14 cellular contexts compared by ENCODE assay signal in genomic region chr19:51630280-51630679, GRCh38. TPM values are rescaled to one million over a fixed set of nuclear protein-coding genes. Genes with fewer than 3 reads are reported as not detected.
A peak's percentile ranks its signal among the peaks of the same experiment; 100 is the strongest.
DNase-seq lines count a peak whose midpoint lies in the region; ATAC-seq, FAIRE-seq and TF ChIP-seq lines count a peak whose summit lies in the region.
"Not testable (repeated sequence)": the region's sequence is repeated elsewhere in the genome, so short reads cannot be mapped to it uniquely, and the experiment has no call there.
"Had no signal": no experiment of that assay in that cellular context is flagged by ENCODE, and none has a peak within 500 bp of the region (broad histone marks: within the 10 kb centered on the region; RNA-seq: fewer than 3 reads in every experiment).

TSS of gene SIGLEC5 (minus strand) at chr19:51630401. CDS start at chr19:51630335, 66 bp downstream.

- not testable (repeated sequence) for H3K9ac ChIP-seq in colonic mucosa (ENCODE audit: low read depth in 2 of 2, low read length in 2 of 2)

- not testable (repeated sequence) for TF ChIP-seq CTCF in colonic mucosa (IDR thresholded peaks at IDR 0.05); lung (IDR thresholded peaks at IDR 0.05; ENCODE audit: control extremely low read depth, extremely low read depth); pancreas (IDR thresholded peaks at IDR 0.05); upper lobe of left lung (IDR thresholded peaks at IDR 0.05)

- H3K4me1 ChIP-seq in colonic mucosa; lung (ENCODE audit: control insufficient read depth in 2 of 2, insufficient read depth in 2 of 2, low read length in 2 of 2); pancreas; upper lobe of left lung: not testable (repeated sequence)

- TF ChIP-seq POLR2A in upper lobe of left lung (IDR thresholded peaks at IDR 0.05) = not testable (repeated sequence)

- H3K27ac ChIP-seq in colonic mucosa; lung (ENCODE audit: low read depth in 1 of 2, low read length in 1 of 2); pancreas: not testable (repeated sequence)
- H3K27ac ChIP-seq in upper lobe of left lung = peak within 1 kb of the TSS in 2 of 4 donors; percentile 62 to 64

- TF ChIP-seq EP300 in upper lobe of left lung (IDR thresholded peaks at IDR 0.05) = not testable (repeated sequence)

- WGBS in lung, 2 donors = 6 to 38% methylated on average over 10 of the region's 13 CpGs
- WGBS in pancreas, 2 donors = 42 to 62% methylated on average over 8 to 9 of the region's 13 CpGs
- 23% methylated on average over 8 of the region's 13 CpGs; no CpG with 5 or more reads in 1 of the 2 donors for WGBS in upper lobe of left lung, 2 donors

- not testable (repeated sequence) for H3K27me3 ChIP-seq in colonic mucosa; lung (ENCODE audit: control insufficient read depth, insufficient read depth); pancreas; upper lobe of left lung

- H3K9me3 ChIP-seq in colonic mucosa; lung (ENCODE audit: control insufficient read depth in 2 of 2, insufficient read depth in 1 of 2, low read length in 1 of 2); pancreas; upper lobe of left lung: not testable (repeated sequence)

- not testable (repeated sequence) for H3K4me3 ChIP-seq in colonic mucosa, lung, pancreas
- H3K4me3 ChIP-seq in upper lobe of left lung = peak within 1 kb of the TSS in 1 of 4 donors; percentile 9

- DNase-seq in UCSD-AML1 (lab: John Stamatoyannopoulos, UW; ENCODE audit: unreplicated experiment) (peak; percentile 30), colonic mucosa (peak; percentile 27), upper lobe of left lung (peak in 1 of 2 donors; percentile 38)
- DNase-seq in left ventricle myocardium superior; lung (ENCODE audit: low spot score); pancreas: not testable (repeated sequence)

- ATAC-seq in GM18907 (IDR thresholded peaks at IDR 0.05; ENCODE audit: unreplicated experiment) (peak; percentile 66), left ventricle myocardium superior (peak; percentile 45), lung (ENCODE audit: insufficient read depth, low FRiP score) (peak; percentile 53), pancreas (peak in 3 of 4 donors; percentile 14 to 62 (median 18)), upper lobe of left lung (ENCODE audit: low FRiP score in 2 of 2) (peak; percentile 44 to 54)

- H3K36me3 ChIP-seq in colonic mucosa; lung (ENCODE audit: control insufficient read depth in 2 of 2, insufficient read depth in 2 of 2, low read length in 2 of 2); pancreas; upper lobe of left lung: not testable (repeated sequence)

- intact Hi-C loops in colonic mucosa (cut with DNase I); left ventricle myocardium superior (cut with micrococcal nuclease); pancreas (cut with DNase I): not testable (repeated sequence)

- not testable (repeated sequence) for FAIRE-seq in pancreas (lab: Jason Lieb, UNC)

RNA-seq across cellular contexts. Expression of gene SIGLEC5, which starts in this region (rescaled TPM):
- total RNA-seq in colonic mucosa = not detected
- total RNA-seq in left ventricle myocardium superior = 0.84 TPM
- total RNA-seq in lung = 1 to 10 TPM; 1.6 to 2.2 TPM
- not detected for polyA plus RNA-seq in lung
- total RNA-seq in pancreas = under 1 TPM in 1 of 6 donors, not detected in 5; 0.37 TPM
- under 1 TPM; 0.05 to 0.11 TPM for polyA plus RNA-seq in pancreas
- total RNA-seq in upper lobe of left lung = 1 to 10 TPM in 3 of 6 donors, under 1 TPM in 1, not detected in 2; 0.46 to 9.4 (median 5.7) TPM
- total RNA-seq: A673; CD4-positive, alpha-beta T cell; GM23248; H9; HFFc6; SJSA1 had no signal
- polyA plus RNA-seq: BJ, GM23248 had no signal

Comparison
In these comparisons a context has a peak if more than half of its experiments do, and no peak if none do; other contexts are left out.
1. Peak in DNase-seq in colonic mucosa; RNA of the gene not detected or under 1 TPM.
2. Peak in ATAC-seq in left ventricle myocardium superior; RNA of the gene not detected or under 1 TPM.
3. Peak in ATAC-seq in pancreas; RNA of the gene not detected or under 1 TPM.